Comparison of ENCODE assay signal across 1 cellular context in genomic region chr12:46609671-46610070, GRCh38.
TF ChIP-seq lines count a peak whose summit lies in the region.

No MANE protein-coding gene starts in this region.

TF ChIP-seq in HepG2, 621 proteins besides CTCF, POLR2A, EP300 and RAD21 (continued from another document):
- no peak for TF ChIP-seq TRAFD1 (CRISPR knock-in tag; IDR thresholded peaks at IDR 0.05; ENCODE audit: borderline replicate concordance)
- no peak for TF ChIP-seq TBP (CRISPR knock-in tag; IDR thresholded peaks at IDR 0.05)
- TF ChIP-seq FOSL1 (CRISPR knock-in tag; IDR thresholded peaks at IDR 0.05; ENCODE audit: borderline replicate concordance): no peak
TF ChIP-seq in HepG2: peak in this region for 0.
